1 cellular context compared by ENCODE assay signal in genomic region chr22:37626144-37626543, GRCh38.
A peak's percentile ranks its signal among the peaks of the same experiment; 100 is the strongest.
TF ChIP-seq lines count a peak whose summit lies in the region.

No MANE protein-coding gene starts in this region.

TF ChIP-seq in GM12878, 131 proteins besides CTCF, POLR2A, EP300 and RAD21 (continued from another document):
- TF ChIP-seq CUX1 (IDR thresholded peaks at IDR 0.05; ENCODE audit: insufficient replicate concordance, low read depth, low read length) (no peak), POLR2AphosphoS2 (IDR thresholded peaks at IDR 0.05; ENCODE audit: low read depth, low read length) (no peak), BMI1 (IDR thresholded peaks at IDR 0.05; ENCODE audit: borderline replicate concordance) (no peak), TARDBP (IDR thresholded peaks at IDR 0.05; ENCODE audit: borderline replicate concordance) (no peak), RELB (IDR thresholded peaks at IDR 0.05; ENCODE audit: low read depth) (peak; percentile 68; the same call in 1 of the 2 replicates), IRF4 (IDR thresholded peaks at IDR 0.05; ENCODE audit: low read depth, low read length) (no peak), ZBTB4 (CRISPR knock-in tag; IDR thresholded peaks at IDR 0.05) (no peak), SKIL (IDR thresholded peaks at IDR 0.05; ENCODE audit: low read depth, poor library complexity, severe bottlenecking) (no peak), IKZF1 (conservative IDR thresholded peaks at IDR 0.05) (peak; percentile 37; the same call in 1 of the 2 replicates), RELA (IDR thresholded peaks at IDR 0.05; ENCODE audit: borderline replicate concordance, partially characterized antibody) (peak; percentile 75), ZNF24 (IDR thresholded peaks at IDR 0.05) (no peak)
TF ChIP-seq in GM12878: peak in this region for 4.
